In the genomic region with DNA sequence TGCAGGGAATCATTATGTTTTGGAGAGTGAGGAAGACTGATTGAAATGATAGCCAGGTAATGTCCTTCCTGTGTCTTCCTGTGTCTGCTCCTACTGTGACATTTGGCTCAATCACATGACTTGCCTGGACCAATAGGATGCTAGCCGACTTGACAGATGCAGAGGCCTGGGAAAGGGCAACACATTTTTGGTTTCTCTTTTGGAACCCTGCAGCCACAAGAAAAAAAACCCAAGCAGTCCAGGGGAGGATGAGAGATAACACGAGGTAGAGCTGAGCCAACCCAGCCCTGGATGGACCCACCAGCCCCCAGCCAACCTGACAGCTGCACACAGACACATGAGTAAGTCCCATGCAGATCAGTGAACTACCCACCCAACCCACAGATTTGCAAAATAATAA, we compare ENCODE assay signal across 9 cellular contexts.
DNase-seq lines count a peak whose midpoint lies in the region; ATAC-seq and TF ChIP-seq lines count a peak whose summit lies in the region.
"Had no signal": no experiment of that assay in that cellular context is flagged by ENCODE, and none has a peak within 500 bp of the region (broad histone marks: within the 10 kb centered on the region; RNA-seq: fewer than 3 reads in every experiment).

No MANE protein-coding gene starts in this region.

- H3K9me3 Mint-ChIP-seq in activated naive CD8-positive, alpha-beta T cell treated with anti-CD3 and anti-CD28 coated beads, Interleukin-2, amount 50 U/mL, for 24 hours: no peaks in the 10 kb centered on the region

- H3K36me3 Mint-ChIP-seq in activated naive CD8-positive, alpha-beta T cell treated with anti-CD3 and anti-CD28 coated beads, Interleukin-2, amount 50 U/mL, for 24 hours (ENCODE audit: low read depth): no peaks in the 10 kb centered on the region

- no peak for TF ChIP-seq CTCF in GM20000 (IDR thresholded peaks at IDR 0.05; ENCODE audit: extremely low read depth, missing control alignments)

- H3K4me1 Mint-ChIP-seq in activated naive CD8-positive, alpha-beta T cell treated with anti-CD3 and anti-CD28 coated beads, Interleukin-2, amount 50 U/mL, for 24 hours: no peaks in the 10 kb centered on the region

- peak; percentile 44 for DNase-seq in GM20000 (ENCODE audit: low spot score)
- peak; percentile 16 for DNase-seq in SW480 (ENCODE audit: low spot score)
- no peak for DNase-seq in pons (ENCODE audit: low spot score)
- no peak for DNase-seq in activated naive CD8-positive, alpha-beta T cell treated with anti-CD3 and anti-CD28 coated beads, Interleukin-2, amount 50 U/mL, for 24 hours
- DNase-seq in NCI-H2107 (lab: John Stamatoyannopoulos, UW): no peak
- DNase-seq: T-helper 1 cell had no signal

- no peak overlapping the region for H3K27ac Mint-ChIP-seq in activated naive CD8-positive, alpha-beta T cell treated with anti-CD3 and anti-CD28 coated beads, Interleukin-2, amount 50 U/mL, for 24 hours

- H3K27me3 Mint-ChIP-seq in activated naive CD8-positive, alpha-beta T cell treated with anti-CD3 and anti-CD28 coated beads, Interleukin-2, amount 50 U/mL, for 24 hours: peaks cover 4% of the 10 kb centered on the region

- peak; percentile 81 for ATAC-seq in GM18498 (IDR thresholded peaks at IDR 0.05; ENCODE audit: unreplicated experiment)
- ATAC-seq in HG03066 (IDR thresholded peaks at IDR 0.05; ENCODE audit: low read depth, unreplicated experiment): peak; percentile 52
- ATAC-seq in GM21367 (IDR thresholded peaks at IDR 0.05; ENCODE audit: unreplicated experiment): no peak
- ATAC-seq in activated naive CD8-positive, alpha-beta T cell treated with anti-CD3 and anti-CD28 coated beads, Interleukin-2, amount 50 U/mL, for 24 hours: no peak

- no peak overlapping the region for H3K4me3 Mint-ChIP-seq in activated naive CD8-positive, alpha-beta T cell treated with anti-CD3 and anti-CD28 coated beads, Interleukin-2, amount 50 U/mL, for 24 hours

Comparison
In these comparisons a context has a peak if more than half of its experiments do, and no peak if none do; other contexts are left out.
1. ATAC-seq: peak in GM18498 (single experiment) and HG03066 (single experiment); none in GM21367 (single experiment) and activated naive CD8-positive, alpha-beta T cell treated with anti-CD3 and anti-CD28 coated beads, Interleukin-2, amount 50 U/mL, for 24 hours (single experiment).
2. DNase-seq: peak in GM20000 (single experiment) and SW480 (single experiment); none in pons (single experiment), activated naive CD8-positive, alpha-beta T cell treated with anti-CD3 and anti-CD28 coated beads, Interleukin-2, amount 50 U/mL, for 24 hours (single experiment) and NCI-H2107 (single experiment).